ENCODE assay signal across 1 cellular context in genomic region chr12:27705263-27705662, GRCh38.
TF ChIP-seq lines count a peak whose summit lies in the region.

No MANE protein-coding gene starts in this region.

TF ChIP-seq in HepG2, 621 proteins besides CTCF, POLR2A, EP300 and RAD21 (continued from another document and continues in another):
- no peak for TF ChIP-seq ZNF7 (CRISPR knock-in tag; IDR thresholded peaks at IDR 0.05)
- TF ChIP-seq ZNF768 (CRISPR knock-in tag; IDR thresholded peaks at IDR 0.05): no peak
- no peak for TF ChIP-seq SOX13 (IDR thresholded peaks at IDR 0.05)
- TF ChIP-seq SOX13 (CRISPR knock-in tag; conservative IDR thresholded peaks at IDR 0.05 in 1 of 2, IDR thresholded peaks at IDR 0.05 in 1 of 2): 0 out of 4 replicates have a peak, but pooled peaks of 1 of the 2 experiments have one; percentile 11
- TF ChIP-seq ATRX (CRISPR knock-in tag; IDR thresholded peaks at IDR 0.05; ENCODE audit: borderline replicate concordance): no peak
- TF ChIP-seq CREM (IDR thresholded peaks at IDR 0.05): no peak
- TF ChIP-seq CREM (CRISPR knock-in tag; IDR thresholded peaks at IDR 0.05): no peak
- 0 out of 2 replicates have a peak, but pooled peaks have one; percentile 26 for TF ChIP-seq ZNF414 (CRISPR knock-in tag; IDR thresholded peaks at IDR 0.05)
- TF ChIP-seq ZNF891 (CRISPR knock-in tag; IDR thresholded peaks at IDR 0.05): peak; percentile 42; the same call in 1 of the 2 replicates
- no peak for TF ChIP-seq TRIM24 (CRISPR knock-in tag; IDR thresholded peaks at IDR 0.05)
- TF ChIP-seq, protein P1, sequence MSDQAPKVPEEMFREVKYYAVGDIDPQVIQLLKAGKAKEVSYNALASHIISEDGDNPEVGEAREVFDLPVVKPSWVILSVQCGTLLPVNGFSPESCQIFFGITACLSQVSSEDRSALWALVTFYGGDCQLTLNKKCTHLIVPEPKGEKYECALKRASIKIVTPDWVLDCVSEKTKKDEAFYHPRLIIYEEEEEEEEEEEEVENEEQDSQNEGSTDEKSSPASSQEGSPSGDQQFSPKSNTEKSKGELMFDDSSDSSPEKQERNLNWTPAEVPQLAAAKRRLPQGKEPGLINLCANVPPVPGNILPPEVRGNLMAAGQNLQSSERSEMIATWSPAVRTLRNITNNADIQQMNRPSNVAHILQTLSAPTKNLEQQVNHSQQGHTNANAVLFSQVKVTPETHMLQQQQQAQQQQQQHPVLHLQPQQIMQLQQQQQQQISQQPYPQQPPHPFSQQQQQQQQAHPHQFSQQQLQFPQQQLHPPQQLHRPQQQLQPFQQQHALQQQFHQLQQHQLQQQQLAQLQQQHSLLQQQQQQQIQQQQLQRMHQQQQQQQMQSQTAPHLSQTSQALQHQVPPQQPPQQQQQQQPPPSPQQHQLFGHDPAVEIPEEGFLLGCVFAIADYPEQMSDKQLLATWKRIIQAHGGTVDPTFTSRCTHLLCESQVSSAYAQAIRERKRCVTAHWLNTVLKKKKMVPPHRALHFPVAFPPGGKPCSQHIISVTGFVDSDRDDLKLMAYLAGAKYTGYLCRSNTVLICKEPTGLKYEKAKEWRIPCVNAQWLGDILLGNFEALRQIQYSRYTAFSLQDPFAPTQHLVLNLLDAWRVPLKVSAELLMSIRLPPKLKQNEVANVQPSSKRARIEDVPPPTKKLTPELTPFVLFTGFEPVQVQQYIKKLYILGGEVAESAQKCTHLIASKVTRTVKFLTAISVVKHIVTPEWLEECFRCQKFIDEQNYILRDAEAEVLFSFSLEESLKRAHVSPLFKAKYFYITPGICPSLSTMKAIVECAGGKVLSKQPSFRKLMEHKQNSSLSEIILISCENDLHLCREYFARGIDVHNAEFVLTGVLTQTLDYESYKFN (CRISPR knock-in tag; conservative IDR thresholded peaks at IDR 0.05): peak; percentile 76
- TF ChIP-seq LCORL (IDR thresholded peaks at IDR 0.05): no peak
- TF ChIP-seq LCORL (CRISPR knock-in tag; IDR thresholded peaks at IDR 0.05): no peak
- peak; percentile 82 for TF ChIP-seq MAX (IDR thresholded peaks at IDR 0.05)
- peak; percentile 37; the same call in 1 of the 2 replicates for TF ChIP-seq FOXA3 (CRISPR knock-in tag; IDR thresholded peaks at IDR 0.05)
- TF ChIP-seq ZKSCAN8 (CRISPR knock-in tag; IDR thresholded peaks at IDR 0.05; ENCODE audit: borderline replicate concordance): no peak
- TF ChIP-seq TFE3 (CRISPR knock-in tag; IDR thresholded peaks at IDR 0.05): peak; percentile 46; the same call in 1 of the 2 replicates
- TF ChIP-seq RELA (CRISPR knock-in tag; IDR thresholded peaks at IDR 0.05): no peak
- TF ChIP-seq ZNF441 (CRISPR knock-in tag; IDR thresholded peaks at IDR 0.05; ENCODE audit: borderline replicate concordance): 0 out of 2 replicates have a peak, but pooled peaks have one; percentile 35
- no peak for TF ChIP-seq ZNF460 (CRISPR knock-in tag; IDR thresholded peaks at IDR 0.05; ENCODE audit: borderline replicate concordance)
- peak; percentile 50 for TF ChIP-seq MED1 (CRISPR knock-in tag; IDR thresholded peaks at IDR 0.05)
- TF ChIP-seq, protein P2, sequence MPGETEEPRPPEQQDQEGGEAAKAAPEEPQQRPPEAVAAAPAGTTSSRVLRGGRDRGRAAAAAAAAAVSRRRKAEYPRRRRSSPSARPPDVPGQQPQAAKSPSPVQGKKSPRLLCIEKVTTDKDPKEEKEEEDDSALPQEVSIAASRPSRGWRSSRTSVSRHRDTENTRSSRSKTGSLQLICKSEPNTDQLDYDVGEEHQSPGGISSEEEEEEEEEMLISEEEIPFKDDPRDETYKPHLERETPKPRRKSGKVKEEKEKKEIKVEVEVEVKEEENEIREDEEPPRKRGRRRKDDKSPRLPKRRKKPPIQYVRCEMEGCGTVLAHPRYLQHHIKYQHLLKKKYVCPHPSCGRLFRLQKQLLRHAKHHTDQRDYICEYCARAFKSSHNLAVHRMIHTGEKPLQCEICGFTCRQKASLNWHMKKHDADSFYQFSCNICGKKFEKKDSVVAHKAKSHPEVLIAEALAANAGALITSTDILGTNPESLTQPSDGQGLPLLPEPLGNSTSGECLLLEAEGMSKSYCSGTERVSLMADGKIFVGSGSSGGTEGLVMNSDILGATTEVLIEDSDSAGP (CRISPR knock-in tag; IDR thresholded peaks at IDR 0.05; ENCODE audit: borderline replicate concordance): peak; percentile 71; the same call in 1 of the 2 replicates
- TF ChIP-seq, protein P3, sequence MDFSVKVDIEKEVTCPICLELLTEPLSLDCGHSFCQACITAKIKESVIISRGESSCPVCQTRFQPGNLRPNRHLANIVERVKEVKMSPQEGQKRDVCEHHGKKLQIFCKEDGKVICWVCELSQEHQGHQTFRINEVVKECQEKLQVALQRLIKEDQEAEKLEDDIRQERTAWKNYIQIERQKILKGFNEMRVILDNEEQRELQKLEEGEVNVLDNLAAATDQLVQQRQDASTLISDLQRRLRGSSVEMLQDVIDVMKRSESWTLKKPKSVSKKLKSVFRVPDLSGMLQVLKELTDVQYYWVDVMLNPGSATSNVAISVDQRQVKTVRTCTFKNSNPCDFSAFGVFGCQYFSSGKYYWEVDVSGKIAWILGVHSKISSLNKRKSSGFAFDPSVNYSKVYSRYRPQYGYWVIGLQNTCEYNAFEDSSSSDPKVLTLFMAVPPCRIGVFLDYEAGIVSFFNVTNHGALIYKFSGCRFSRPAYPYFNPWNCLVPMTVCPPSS (IDR thresholded peaks at IDR 0.05): no peak
- TF ChIP-seq, protein P4, sequence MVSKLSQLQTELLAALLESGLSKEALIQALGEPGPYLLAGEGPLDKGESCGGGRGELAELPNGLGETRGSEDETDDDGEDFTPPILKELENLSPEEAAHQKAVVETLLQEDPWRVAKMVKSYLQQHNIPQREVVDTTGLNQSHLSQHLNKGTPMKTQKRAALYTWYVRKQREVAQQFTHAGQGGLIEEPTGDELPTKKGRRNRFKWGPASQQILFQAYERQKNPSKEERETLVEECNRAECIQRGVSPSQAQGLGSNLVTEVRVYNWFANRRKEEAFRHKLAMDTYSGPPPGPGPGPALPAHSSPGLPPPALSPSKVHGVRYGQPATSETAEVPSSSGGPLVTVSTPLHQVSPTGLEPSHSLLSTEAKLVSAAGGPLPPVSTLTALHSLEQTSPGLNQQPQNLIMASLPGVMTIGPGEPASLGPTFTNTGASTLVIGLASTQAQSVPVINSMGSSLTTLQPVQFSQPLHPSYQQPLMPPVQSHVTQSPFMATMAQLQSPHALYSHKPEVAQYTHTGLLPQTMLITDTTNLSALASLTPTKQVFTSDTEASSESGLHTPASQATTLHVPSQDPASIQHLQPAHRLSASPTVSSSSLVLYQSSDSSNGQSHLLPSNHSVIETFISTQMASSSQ (IDR thresholded peaks at IDR 0.05; ENCODE audit: low read depth): no peak
- TF ChIP-seq, protein P4 (CRISPR knock-in tag; IDR thresholded peaks at IDR 0.05; ENCODE audit: borderline replicate concordance): no peak
- no peak for TF ChIP-seq NBN (conservative IDR thresholded peaks at IDR 0.05)
- TF ChIP-seq SRSF4 (IDR thresholded peaks at IDR 0.05; ENCODE audit: low read depth, low read length, poor library complexity, severe bottlenecking): no peak
- 0 out of 2 replicates have a peak, but pooled peaks have one; percentile 34 for TF ChIP-seq HIC2 (CRISPR knock-in tag; IDR thresholded peaks at IDR 0.05; ENCODE audit: low read depth)
- no peak for TF ChIP-seq KDM4B (CRISPR knock-in tag; IDR thresholded peaks at IDR 0.05)
- TF ChIP-seq SAP130 (CRISPR knock-in tag; IDR thresholded peaks at IDR 0.05; ENCODE audit: low read depth): peak; percentile 59; the same call in 1 of the 2 replicates
- peak; percentile 70 for TF ChIP-seq IKZF4 (CRISPR knock-in tag; IDR thresholded peaks at IDR 0.05; ENCODE audit: borderline replicate concordance, low read depth, not compliant biosample characterization)
- no peak for TF ChIP-seq RFX3 (CRISPR knock-in tag; IDR thresholded peaks at IDR 0.05)
- TF ChIP-seq, protein P5, sequence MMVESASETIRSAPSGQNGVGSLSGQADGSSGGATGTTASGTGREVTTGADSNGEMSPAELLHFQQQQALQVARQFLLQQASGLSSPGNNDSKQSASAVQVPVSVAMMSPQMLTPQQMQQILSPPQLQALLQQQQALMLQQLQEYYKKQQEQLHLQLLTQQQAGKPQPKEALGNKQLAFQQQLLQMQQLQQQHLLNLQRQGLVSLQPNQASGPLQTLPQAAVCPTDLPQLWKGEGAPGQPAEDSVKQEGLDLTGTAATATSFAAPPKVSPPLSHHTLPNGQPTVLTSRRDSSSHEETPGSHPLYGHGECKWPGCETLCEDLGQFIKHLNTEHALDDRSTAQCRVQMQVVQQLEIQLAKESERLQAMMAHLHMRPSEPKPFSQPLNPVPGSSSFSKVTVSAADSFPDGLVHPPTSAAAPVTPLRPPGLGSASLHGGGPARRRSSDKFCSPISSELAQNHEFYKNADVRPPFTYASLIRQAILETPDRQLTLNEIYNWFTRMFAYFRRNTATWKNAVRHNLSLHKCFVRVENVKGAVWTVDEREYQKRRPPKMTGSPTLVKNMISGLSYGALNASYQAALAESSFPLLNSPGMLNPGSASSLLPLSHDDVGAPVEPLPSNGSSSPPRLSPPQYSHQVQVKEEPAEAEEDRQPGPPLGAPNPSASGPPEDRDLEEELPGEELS (CRISPR knock-in tag; IDR thresholded peaks at IDR 0.05): no peak; the same call in 1 of the 2 replicates
- no peak for TF ChIP-seq ZSCAN22 (CRISPR knock-in tag; IDR thresholded peaks at IDR 0.05)
- peak; percentile 92 for TF ChIP-seq HNF4A (CRISPR knock-in tag; IDR thresholded peaks at IDR 0.05)
- 0 out of 2 replicates have a peak, but pooled peaks have one; percentile 47 for TF ChIP-seq CCDC6 (CRISPR knock-in tag; IDR thresholded peaks at IDR 0.05)
- no peak for TF ChIP-seq ZNF30 (CRISPR knock-in tag; IDR thresholded peaks at IDR 0.05)
- peak; percentile 21 for TF ChIP-seq ASH2L (IDR thresholded peaks at IDR 0.05; ENCODE audit: insufficient read length, low read depth, low read length)
- peak; percentile 40; the same call in 1 of the 2 replicates for TF ChIP-seq ZNF788 (CRISPR knock-in tag; IDR thresholded peaks at IDR 0.05; ENCODE audit: borderline replicate concordance)
- peak; percentile 42 for TF ChIP-seq CBX1 (IDR thresholded peaks at IDR 0.05; ENCODE audit: low read depth)
- TF ChIP-seq, protein P6, sequence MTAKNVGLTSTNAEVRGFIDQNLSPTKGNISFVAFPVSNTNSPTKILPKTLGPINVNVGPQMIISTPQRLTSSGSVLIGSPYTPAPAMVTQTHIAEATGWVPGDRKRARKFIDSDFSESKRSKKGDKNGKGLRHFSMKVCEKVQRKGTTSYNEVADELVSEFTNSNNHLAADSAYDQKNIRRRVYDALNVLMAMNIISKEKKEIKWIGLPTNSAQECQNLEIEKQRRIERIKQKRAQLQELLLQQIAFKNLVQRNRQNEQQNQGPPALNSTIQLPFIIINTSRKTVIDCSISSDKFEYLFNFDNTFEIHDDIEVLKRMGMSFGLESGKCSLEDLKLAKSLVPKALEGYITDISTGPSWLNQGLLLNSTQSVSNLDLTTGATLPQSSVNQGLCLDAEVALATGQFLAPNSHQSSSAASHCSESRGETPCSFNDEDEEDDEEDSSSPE (CRISPR knock-in tag; IDR thresholded peaks at IDR 0.05): no peak
- no peak for TF ChIP-seq ZBTB42 (CRISPR knock-in tag; IDR thresholded peaks at IDR 0.05)
